8 cellular contexts compared by ENCODE assay signal in genomic region chr19:1241417-1242095, GRCh38. TPM values are rescaled to one million over a fixed set of nuclear protein-coding genes. Genes with fewer than 3 reads are reported as not detected.
DNase-seq lines count a peak whose midpoint lies in the region; ATAC-seq and TF ChIP-seq lines count a peak whose summit lies in the region.

Gene ATP5F1D, plus strand, starts transcription at chr19:1241751. Its CDS starts 100 bp downstream, at chr19:1241851.

- intact Hi-C loops in CD14-positive monocyte (cut with micrococcal nuclease), result loop anchor here (5.0 to 10.0 kb wide), 4 partner anchors 129 to 377 kb away; partner anchors contain the start of genes ARID3A (in 1 of the 2) and GPX4 (in 1 of the 2)

- peak within 1 kb of the TSS; percentile 38 for H3K27ac ChIP-seq in OCI-LY3 (ENCODE audit: low read length)

- no peaks in the 10 kb centered on the region for H4K20me1 ChIP-seq in OCI-LY3 (ENCODE audit: insufficient read depth, low read length)

- peaks cover 22 to 33% (median 25%) of the 10 kb centered on the region in 3 donors for H3K27me3 Mint-ChIP-seq in CD14-positive monocyte (ENCODE audit: low read depth in 3 of 3)

- H3K79me2 ChIP-seq in OCI-LY3 (ENCODE audit: low read length), result peaks cover 10% of the 10 kb centered on the region

- no peaks in the 10 kb centered on the region for H3K9me3 ChIP-seq in OCI-LY3 (ENCODE audit: insufficient read depth, low read length)

- H3K4me3 ChIP-seq in OCI-LY3 (ENCODE audit: low read length), result peak within 1 kb of the TSS; percentile 90

- H3K9ac ChIP-seq in OCI-LY3 (ENCODE audit: low read length), result peak within 1 kb of the TSS; percentile 90

- peak within 1 kb of the TSS; percentile 79 to 96 (median 90) for H3K27ac Mint-ChIP-seq in CD14-positive monocyte

- peak within 1 kb of the TSS; percentile 74; the same call in 1 of the 2 replicates for H2AFZ ChIP-seq in OCI-LY3 (ENCODE audit: low read depth, low read length)

- H3K4me1 Mint-ChIP-seq in CD14-positive monocyte, result peaks cover 49% of the 10 kb centered on the region

- no peaks in the 10 kb centered on the region for H3K27me3 ChIP-seq in OCI-LY3 (ENCODE audit: low read depth, low read length)

- TF ChIP-seq CTCF in CD14-positive monocyte (IDR thresholded peaks at IDR 0.05) (no peak), OCI-LY3 (IDR thresholded peaks at IDR 0.05; ENCODE audit: low read depth, low read length) (no peak)

- peaks cover 31% of the 10 kb centered on the region for H3K4me1 ChIP-seq in OCI-LY3 (ENCODE audit: low read length)

- H3K36me3 Mint-ChIP-seq in CD14-positive monocyte, result peaks cover 5 to 11% of the 10 kb centered on the region in 2 donors

- in situ Hi-C loops in endometrial microvascular endothelial cells (cut with HindIII; ENCODE audit: inconsistent ontology term, low pct_unique_long_range_greater_than_20kb, low sequenced_read_pairs), result no loop called here

- peaks cover 0 to 8% (median 0%) of the 10 kb centered on the region in 7 donors for H3K9me3 Mint-ChIP-seq in CD14-positive monocyte

- DNase-seq in CD14-positive monocyte (ENCODE audit: low spot score) (peak; percentile 93), HuH-7.5 (ENCODE audit: low spot score) (peak; percentile 99), mesenteric fat pad (ENCODE audit: low spot score) (peak; percentile 98)
- DNase-seq in activated CD8-positive, alpha-beta memory T cell treated with anti-CD3 and anti-CD28 coated beads, Interleukin-2, amount 50 U/mL, for 24 hours (ENCODE audit: extremely low read depth), result peak; percentile 82
- peak; percentile 79 for DNase-seq in stimulated activated CD8-positive, alpha-beta memory T cell treated with anti-CD3 and anti-CD28 coated beads, Interleukin-15, amount 100 ng/mL, for 1 hour (ENCODE audit: low read depth)

- H3K36me3 ChIP-seq in OCI-LY3 (replicated peaks; ENCODE audit: low read depth, low read length), result peaks cover 6% of the 10 kb centered on the region

- peak within 1 kb of the TSS; percentile 77 to 90 for H3K4me3 Mint-ChIP-seq in CD14-positive monocyte

- peak; percentile 39 for ATAC-seq in GM19468 (IDR thresholded peaks at IDR 0.05; ENCODE audit: extremely low read depth, unreplicated experiment)

- peak within 1 kb of the TSS; percentile 95 for H3K4me2 ChIP-seq in OCI-LY3 (ENCODE audit: low read length)

RNA-seq across cellular contexts. Expression of gene ATP5F1D, which starts in this region (rescaled TPM):
- 100 to 1,000 TPM; 143 to 160 TPM for polyA plus RNA-seq in CD14-positive monocyte
- 75.4 TPM for total RNA-seq in endometrial microvascular endothelial cells (ENCODE audit: inconsistent ontology term)
- 189 TPM for total RNA-seq in mesenteric fat pad

Comparison
In these comparisons a context has a peak if more than half of its experiments do, and no peak if none do; other contexts are left out.
1. Peak in every context shown above with its lines: DNase-seq, ATAC-seq, H3K4me3 ChIP-seq and H3K27ac ChIP-seq.